Comparison of ENCODE assay signal across 12 cellular contexts in genomic region chrX:40773809-40774208, GRCh38. TPM values are rescaled to one million over a fixed set of nuclear protein-coding genes. Genes with fewer than 3 reads are reported as not detected.
DNase-seq lines count a peak whose midpoint lies in the region; ATAC-seq, FAIRE-seq and TF ChIP-seq lines count a peak whose summit lies in the region.
"Had no signal": no experiment of that assay in that cellular context is flagged by ENCODE, and none has a peak within 500 bp of the region (broad histone marks: within the 10 kb centered on the region; RNA-seq: fewer than 3 reads in every experiment).

No MANE protein-coding gene starts in this region.

- no peak overlapping the region for H3K4me3 ChIP-seq in fibroblast of mammary gland (ENCODE audit: control insufficient read depth, low read depth, low read length)
- H3K4me3 ChIP-seq in HepG2 (replicated peaks in 1 of 3; ENCODE audit: insufficient read depth in 1 of 3, low read depth in 2 of 3, low read length in 3 of 3) = no peak overlapping the region
- H3K4me3 ChIP-seq: mucosa of descending colon had no signal

- no peak for TF ChIP-seq CTCF in fibroblast of mammary gland (conservative IDR thresholded peaks at IDR 0.05; ENCODE audit: control insufficient read depth, insufficient read depth, low read depth, low read length)
- TF ChIP-seq CTCF in HepG2 (CRISPR knock-in tag; IDR thresholded peaks at IDR 0.05) = no peak

- H3K79me2 ChIP-seq in HepG2 (ENCODE audit: insufficient read depth, low read length) = no peaks in the 10 kb centered on the region

- POLR2A ChIA-PET in HepG2 (lab: Yijun Ruan, JAX) = no interaction called here

- H3K4me1 ChIP-seq in HepG2 (ENCODE audit: insufficient read depth, low read length) = no peaks in the 10 kb centered on the region

- DNase-seq in GM03348 (ENCODE audit: low spot score) (peak; percentile 27), fibroblast of mammary gland (ENCODE audit: low read depth) (peak; percentile 70), retina (peak; percentile 23), activated gamma-delta T cell (lab: John Stamatoyannopoulos, UW) (no peak), HepG2 (ENCODE audit: low spot score) (no peak)
- DNase-seq in NK-92 treated with Interleukin-12 subunit alpha and Interleukin-12 subunit beta, amount 100 ng/mL, for 24 hours (lab: John Stamatoyannopoulos, UW) = no peak
- DNase-seq: activated CD4-positive, alpha-beta T cell treated with anti-CD3 and anti-CD28 coated beads for 48 hours; mucosa of descending colon; right cardiac atrium had no signal

- H3K9ac ChIP-seq in HepG2 (ENCODE audit: insufficient read depth, low read depth, low read length) = no peak overlapping the region

- 34% methylated on average over 3 of the region's 3 CpGs for WGBS in HepG2 (ENCODE audit: low lambda C conversion rate)

- H4K20me1 ChIP-seq in HepG2 (ENCODE audit: insufficient read depth, low read length) = no peaks in the 10 kb centered on the region

- FAIRE-seq in HepG2 (lab: Jason Lieb, UNC) = no peak

- H2AFZ ChIP-seq in HepG2 (ENCODE audit: low read length) = no peak overlapping the region

- H3K27ac ChIP-seq in HepG2 (ENCODE audit: extremely low read length, insufficient read depth, low read length) = no peak overlapping the region

- no peak overlapping the region for H3K4me2 ChIP-seq in HepG2 (ENCODE audit: low read depth, low read length)

- H3K27me3 ChIP-seq in HepG2 (ENCODE audit: control insufficient read depth in 1 of 2, insufficient read depth in 2 of 2, low read length in 2 of 2) = no peaks in the 10 kb centered on the region

- TF ChIP-seq POLR2A in HepG2 (IDR thresholded peaks at IDR 0.05; ENCODE audit: insufficient read depth in 1 of 2, low read depth in 2 of 2, low read length in 2 of 2) = no peak

- BruUV-seq in HepG2 (replicated peaks; lab: Mats Ljungman, UMichigan) = no TSS peak

- CTCF ChIA-PET in HepG2 (lab: Yijun Ruan, JAX; ENCODE audit: low intra/inter-chr PET ratio, low total read pairs) = no interaction called here

- no peak for TF ChIP-seq RAD21 in HepG2 (CRISPR knock-in tag; IDR thresholded peaks at IDR 0.05)

- in situ Hi-C loops in HepG2 (cut with HindIII; ENCODE audit: extremely low pct_ligation_motif_present, low pct_unique_long_range_greater_than_20kb) = no loop called here

- TF ChIP-seq EP300 in HepG2 (IDR thresholded peaks at IDR 0.05; ENCODE audit: low read depth in 2 of 2, low read length in 2 of 2) (no peak), HepG2 (CRISPR knock-in tag; IDR thresholded peaks at IDR 0.05; ENCODE audit: borderline replicate concordance) (no peak)

- no peaks in the 10 kb centered on the region for H3K36me3 ChIP-seq in HepG2 (replicated peaks in 1 of 2; ENCODE audit: control insufficient read depth in 1 of 2, insufficient read depth in 2 of 2, low read length in 2 of 2)

- intact Hi-C loops in HepG2 (cut with micrococcal nuclease; ENCODE audit: unreplicated experiment) = no loop called here

- H3K9me3 ChIP-seq in HepG2 (ENCODE audit: low read length) = no peaks in the 10 kb centered on the region
- H3K9me3 ChIP-seq: mucosa of descending colon had no signal

- ATAC-seq in SK-N-SH treated with all-trans-retinoic acid at 6 μM for 48 hours = peak; percentile 74
- ATAC-seq in HepG2 = no peak
- ATAC-seq in GM19463 (IDR thresholded peaks at IDR 0.05; ENCODE audit: unreplicated experiment) = no peak
- ATAC-seq: activated T-helper 17 cell treated with anti-CD3 and anti-CD28 coated beads, Interleukin-2, amount 50 U/mL, for 72 hours; mucosa of descending colon had no signal

TF ChIP-seq in SK-N-SH treated with all-trans-retinoic acid at 6 μM for 48 hours, 23 proteins besides CTCF, POLR2A, EP300 and RAD21:
- TF ChIP-seq BACH2 (CRISPR knock-in tag; IDR thresholded peaks at IDR 0.05; ENCODE audit: borderline replicate concordance) (no peak), ZFP30 (CRISPR knock-in tag; IDR thresholded peaks at IDR 0.05) (no peak), ESRRG (CRISPR knock-in tag; IDR thresholded peaks at IDR 0.05) (no peak), ZNF70 (CRISPR knock-in tag; IDR thresholded peaks at IDR 0.05) (no peak), GLIS3 (CRISPR knock-in tag; IDR thresholded peaks at IDR 0.05) (no peak), PATZ1 (CRISPR knock-in tag; IDR thresholded peaks at IDR 0.05; ENCODE audit: borderline replicate concordance) (no peak), SNAI2 (CRISPR knock-in tag; IDR thresholded peaks at IDR 0.05) (no peak)

TF ChIP-seq in HepG2, 621 proteins besides CTCF, POLR2A, EP300 and RAD21:
- no peak for TF ChIP-seq SRSF4 (IDR thresholded peaks at IDR 0.05; ENCODE audit: low read depth, low read length, poor library complexity, severe bottlenecking)
- no peak for TF ChIP-seq ZNF546 (CRISPR knock-in tag; conservative IDR thresholded peaks at IDR 0.05)
- TF ChIP-seq PHF20 (CRISPR knock-in tag; IDR thresholded peaks at IDR 0.05) = no peak
- no peak for TF ChIP-seq TMF1 (CRISPR knock-in tag; IDR thresholded peaks at IDR 0.05; ENCODE audit: low read depth)
- no peak for TF ChIP-seq ZNF75D (CRISPR knock-in tag; IDR thresholded peaks at IDR 0.05; ENCODE audit: borderline replicate concordance)
- no peak for TF ChIP-seq ZNF180 (CRISPR knock-in tag; IDR thresholded peaks at IDR 0.05; ENCODE audit: borderline replicate concordance, low read depth)
- no peak for TF ChIP-seq ZNF691 (CRISPR knock-in tag; IDR thresholded peaks at IDR 0.05; ENCODE audit: borderline replicate concordance, low read depth)
- no peak for TF ChIP-seq ATF7-NPFF (CRISPR knock-in tag; IDR thresholded peaks at IDR 0.05; ENCODE audit: low read depth)
- TF ChIP-seq ZNF672 (CRISPR knock-in tag; IDR thresholded peaks at IDR 0.05) = no peak
- TF ChIP-seq MAFF (IDR thresholded peaks at IDR 0.05; ENCODE audit: low read depth, low read length) = no peak
- TF ChIP-seq TIGD3 (CRISPR knock-in tag; IDR thresholded peaks at IDR 0.05; ENCODE audit: borderline replicate concordance) = no peak
- TF ChIP-seq ASH2L (IDR thresholded peaks at IDR 0.05; ENCODE audit: insufficient read length, low read depth, low read length) = no peak
- TF ChIP-seq ZSCAN9 (CRISPR knock-in tag; IDR thresholded peaks at IDR 0.05; ENCODE audit: borderline replicate concordance) = no peak
- no peak for TF ChIP-seq ATRX (CRISPR knock-in tag; IDR thresholded peaks at IDR 0.05; ENCODE audit: borderline replicate concordance)
- no peak for TF ChIP-seq ZNF670 (CRISPR knock-in tag; IDR thresholded peaks at IDR 0.05; ENCODE audit: borderline replicate concordance)
- TF ChIP-seq ZFP62 (CRISPR knock-in tag; IDR thresholded peaks at IDR 0.05) = no peak
TF ChIP-seq in HepG2: peak in this region for 0.

RNA-seq across cellular contexts. Expression of gene MED14, which starts 38.5 kb away (rescaled TPM):
- total RNA-seq in HepG2 (2016; rRNA removed; fragmentation: Illumina TruSeq; extraction: Trizol) = 10.2 and 14.2 TPM in 2 replicates
- total RNA-seq in HepG2 (2016; cell fraction: cytosol; rRNA removed; fragmentation: Illumina TruSeq; extraction: Trizol; ENCODE audit: low read depth) = 1.4 and 2.2 TPM in 2 replicates
- total RNA-seq in HepG2 (2016; cell fraction: insoluble cytoplasmic fraction; rRNA removed; fragmentation: Illumina TruSeq; extraction: Trizol) = 10.3 and 15.7 TPM in 2 replicates
- 5.9 and 6.5 TPM in 2 replicates for total RNA-seq in HepG2 (2016; cell fraction: membrane; rRNA removed; fragmentation: Illumina TruSeq; extraction: Trizol)
- 22.1 and 24.4 TPM in 2 replicates for total RNA-seq in HepG2 (2016; cell fraction: nucleus; rRNA removed; fragmentation: Illumina TruSeq; extraction: Trizol)
- polyA plus RNA-seq in HepG2 (2011; rRNA removed) = 15.8 and 16.3 TPM in 2 replicates
- polyA plus RNA-seq in HepG2 (2011; cell fraction: cytosol; rRNA removed) = 10.2 and 10.8 TPM in 2 replicates
- 20.3 and 21.1 TPM in 2 replicates for polyA plus RNA-seq in HepG2 (2011; cell fraction: nucleus; rRNA removed)
- 16.8 and 17.5 TPM in 2 replicates for polyA plus RNA-seq in HepG2 (2012)
- polyA plus RNA-seq in HepG2 (2016; cell fraction: cytosol; fragmentation: Illumina TruSeq; extraction: Trizol; ENCODE audit: low read depth) = 0.45 and 0.47 TPM in 2 replicates
- 20.2 and 20.3 TPM in 2 replicates for polyA plus RNA-seq in HepG2 (2016; cell fraction: insoluble cytoplasmic fraction; fragmentation: Illumina TruSeq; extraction: Trizol; ENCODE audit: low read depth)
- polyA plus RNA-seq in HepG2 (2016; cell fraction: membrane; fragmentation: Illumina TruSeq; extraction: Trizol; ENCODE audit: low read depth) = 2.0 and 2.3 TPM in 2 replicates
- polyA plus RNA-seq in HepG2 (2016; cell fraction: nucleus; fragmentation: Illumina TruSeq; extraction: Trizol; ENCODE audit: insufficient read depth, low read depth) = 23.3 and 27.7 TPM in 2 replicates
- polyA minus RNA-seq in HepG2 (2011; rRNA and poly(A)+ RNA removed; ENCODE audit: low replicate concordance) = 39.3 and 68.8 TPM in 2 replicates
- polyA minus RNA-seq in HepG2 (2011; cell fraction: cytosol; rRNA and poly(A)+ RNA removed) = 14.1 and 18.8 TPM in 2 replicates
- 57.2 and 64.4 TPM in 2 replicates for polyA minus RNA-seq in HepG2 (2011; cell fraction: nucleus; rRNA and poly(A)+ RNA removed)

Comparison
In these comparisons a context has a peak if more than half of its experiments do, and no peak if none do; other contexts are left out.
1. DNase-seq: peak in GM03348 (single experiment), fibroblast of mammary gland (single experiment) and retina (single experiment); none in activated gamma-delta T cell (single experiment), NK-92 treated with Interleukin-12 subunit alpha and Interleukin-12 subunit beta, amount 100 ng/mL, for 24 hours (single experiment) and HepG2 (single experiment).